In genomic region chr1:19391596-19391981, GRCh38 we compare ENCODE assay signal across 8 cellular contexts.
DNase-seq lines count a peak whose midpoint lies in the region; ATAC-seq and TF ChIP-seq lines count a peak whose summit lies in the region.

No MANE protein-coding gene starts in this region.

- ATAC-seq in HG03354 (IDR thresholded peaks at IDR 0.05; ENCODE audit: poor library complexity, severe bottlenecking, unreplicated experiment): peak; percentile 15
- ATAC-seq in HG03521 (IDR thresholded peaks at IDR 0.05; ENCODE audit: unreplicated experiment): no peak

- H3K9me3 ChIP-seq in AG04450 (ENCODE audit: control insufficient read depth, insufficient read depth, low read length): no peaks in the 10 kb centered on the region

- DNase-seq in AG04450 (ENCODE audit: low read depth, low spot score) (no peak), brain microvascular endothelial cell (no peak), globus pallidus (ENCODE audit: low spot score) (no peak), erythroblast (lab: John Stamatoyannopoulos, UW) (no peak), activated gamma-delta T cell treated with Interleukin-2 at 50 U/mL for 16 hours (no peak)

- H3K27ac ChIP-seq in AG04450 (ENCODE audit: low read depth, low read length) (peak overlapping the region; percentile 81), brain microvascular endothelial cell (peak overlapping the region; percentile 46)

- TF ChIP-seq CTCF in AG04450 (IDR thresholded peaks at IDR 0.05; ENCODE audit: low read depth, low read length) (no peak), brain microvascular endothelial cell (IDR thresholded peaks at IDR 0.05; ENCODE audit: low read depth, low read length, missing control alignments) (no peak), nephron (IDR thresholded peaks at IDR 0.05; ENCODE audit: unreplicated experiment in 3 of 3) (no peak)

- no peak overlapping the region for H3K4me3 Mint-ChIP-seq in nephron

- H3K27ac Mint-ChIP-seq in nephron: peak overlapping the region; percentile 96 to 97 (median 96)

- H3K27me3 ChIP-seq in AG04450 (ENCODE audit: control insufficient read depth, insufficient read depth, low read length) (no peaks in the 10 kb centered on the region), brain microvascular endothelial cell (replicated peaks) (no peaks in the 10 kb centered on the region)

- CTCF ChIA-PET in AG04450 (lab: Charles Lee): interaction anchor here (0.6 to 2.0 kb wide), 9 partner anchors 9 to 262 kb away, joined by 3 to 10 read pairs (median 5); no protein-coding TSS in a partner anchor

- H3K4me3 ChIP-seq in AG04450 (ENCODE audit: low read depth, low read length) (peak overlapping the region; percentile 22; the same call in 1 of the 2 replicates), brain microvascular endothelial cell (ENCODE audit: low read depth, low read length) (no peak overlapping the region)

- in situ Hi-C loops in brain microvascular endothelial cell (cut with HindIII; ENCODE audit: low pct_ligation_motif_present, low sequenced_read_pairs): loop anchor here (25.0 kb wide), 1 partner anchor 246 kb away; the partner anchor contains the start of gene NBL1

- POLR2A ChIA-PET in AG04450 (lab: Yijun Ruan, JAX): no interaction called here

- no peaks in the 10 kb centered on the region for H3K36me3 Mint-ChIP-seq in nephron (ENCODE audit: low read depth)

- no peaks in the 10 kb centered on the region for H3K9me3 Mint-ChIP-seq in nephron

- H3K36me3 ChIP-seq in brain microvascular endothelial cell (replicated peaks): peaks cover 11% of the 10 kb centered on the region

- TF ChIP-seq POLR2A in erythroblast (IDR thresholded peaks at IDR 0.05; ENCODE audit: low read length): no peak

- H3K27me3 Mint-ChIP-seq in nephron (ENCODE audit: low read depth): no peaks in the 10 kb centered on the region

- H3K4me1 Mint-ChIP-seq in nephron: peaks cover 53% of the 10 kb centered on the region
